Comparison of ENCODE assay signal across 14 cellular contexts in genomic region chr17:78762007-78762406, GRCh38. TPM values are rescaled to one million over a fixed set of nuclear protein-coding genes. Genes with fewer than 3 reads are reported as not detected.
DNase-seq lines count a peak whose midpoint lies in the region; ATAC-seq and TF ChIP-seq lines count a peak whose summit lies in the region.
"Had no signal": no experiment of that assay in that cellular context is flagged by ENCODE, and none has a peak within 500 bp of the region (broad histone marks: within the 10 kb centered on the region; RNA-seq: fewer than 3 reads in every experiment).

No MANE protein-coding gene starts in this region.

- DNase-seq in T-helper 1 cell, result no peak
- DNase-seq in Panc1 (ENCODE audit: low read depth, low spot score), result no peak
- no peak for DNase-seq in central memory CD8-positive, alpha-beta T cell (ENCODE audit: low spot score in 2 of 2)
- peak; percentile 8 for DNase-seq in natural killer cell treated with Interleukin-12 subunit alpha and Interleukin-12 subunit beta and Interleukin-15 and Interleukin-18, amount 100 ng/mL, for 72 hours (ENCODE audit: low spot score)
- DNase-seq in activated effector memory CD4-positive, alpha-beta T cell treated with Interleukin-2 at 50 U/mL for 16 hours, result no peak
- no peak for DNase-seq in NCI-H1417 (lab: John Stamatoyannopoulos, UW)
- no peak for DNase-seq in SJCRH30
- DNase-seq: Calu3, KG1, NCI-H1694, nephron progenitor cell, SIG-M5 had no signal

- H3K36me3 Mint-ChIP-seq in T-helper 1 cell treated with Interleukin-12 subunit alpha and Interleukin-12 subunit beta and Interleukin-4 antibody, amounts not matched to agents 30 μg/mL and 1 μg/mL, for 36 hours (ENCODE audit: low read depth), result peaks cover 8% of the 10 kb centered on the region
- H3K36me3 Mint-ChIP-seq in central memory CD8-positive, alpha-beta T cell (ENCODE audit: insufficient read depth), result peaks cover 20% of the 10 kb centered on the region
- no peaks in the 10 kb centered on the region for H3K36me3 Mint-ChIP-seq in natural killer cell treated with Interleukin-12 subunit alpha and Interleukin-12 subunit beta and Interleukin-15 and Interleukin-18, amount 100 ng/mL, for 72 hours

- H3K27me3 Mint-ChIP-seq in T-helper 1 cell treated with Interleukin-12 subunit alpha and Interleukin-12 subunit beta and Interleukin-4 antibody, amounts not matched to agents 30 μg/mL and 1 μg/mL, for 36 hours (ENCODE audit: low read depth), result no peaks in the 10 kb centered on the region
- H3K27me3 Mint-ChIP-seq in central memory CD8-positive, alpha-beta T cell, result no peaks in the 10 kb centered on the region
- H3K27me3 Mint-ChIP-seq in natural killer cell treated with Interleukin-12 subunit alpha and Interleukin-12 subunit beta and Interleukin-15 and Interleukin-18, amount 100 ng/mL, for 72 hours, result no peaks in the 10 kb centered on the region

- CTCF ChIA-PET in Panc1 (lab: Charles Lee), result no interaction called here

- H3K27ac Mint-ChIP-seq in T-helper 1 cell treated with Interleukin-12 subunit alpha and Interleukin-12 subunit beta and Interleukin-4 antibody, amounts not matched to agents 30 μg/mL and 1 μg/mL, for 36 hours, result peak overlapping the region; percentile 82
- peak overlapping the region; percentile 64 for H3K27ac Mint-ChIP-seq in central memory CD8-positive, alpha-beta T cell (ENCODE audit: low read depth)
- peak overlapping the region; percentile 63 to 73 for H3K27ac Mint-ChIP-seq in natural killer cell treated with Interleukin-12 subunit alpha and Interleukin-12 subunit beta and Interleukin-15 and Interleukin-18, amount 100 ng/mL, for 72 hours
- H3K27ac Mint-ChIP-seq: nephron progenitor cell had no signal

- intact Hi-C loops in Panc1 (cut with micrococcal nuclease; ENCODE audit: unreplicated experiment), result no loop called here

- H3K4me1 ChIP-seq in Panc1 (ENCODE audit: control insufficient read depth, insufficient read depth, low read length), result peaks cover 6% of the 10 kb centered on the region; the same call in 1 of the 2 replicates
- H3K4me1 ChIP-seq in SJCRH30, result peaks cover 25% of the 10 kb centered on the region

- peak overlapping the region; percentile 59 for H3K4me3 Mint-ChIP-seq in T-helper 1 cell treated with Interleukin-12 subunit alpha and Interleukin-12 subunit beta and Interleukin-4 antibody, amounts not matched to agents 30 μg/mL and 1 μg/mL, for 36 hours
- H3K4me3 Mint-ChIP-seq in central memory CD8-positive, alpha-beta T cell, result peak overlapping the region; percentile 28
- H3K4me3 Mint-ChIP-seq in natural killer cell treated with Interleukin-12 subunit alpha and Interleukin-12 subunit beta and Interleukin-15 and Interleukin-18, amount 100 ng/mL, for 72 hours, result peak overlapping the region; percentile 39
- H3K4me3 Mint-ChIP-seq: nephron progenitor cell had no signal

- in situ Hi-C loops in Panc1 (cut with HindIII; ENCODE audit: low pct_unique_long_range_greater_than_20kb, low sequenced_read_pairs), result no loop called here

- no peak for TF ChIP-seq CTCF in Panc1 (IDR thresholded peaks at IDR 0.05)

- H3K27ac ChIP-seq in Panc1 (ENCODE audit: low read length) (no peak overlapping the region), SJCRH30 (no peak overlapping the region)
- H3K27ac ChIP-seq: 22Rv1 had no signal

- H3K4me3 ChIP-seq in Panc1 (ENCODE audit: low read depth in 2 of 2, low read length in 2 of 2) (no peak overlapping the region), SJCRH30 (no peak overlapping the region)

- TSS peak; percentile 17 for BruUV-seq in Panc1 (replicated peaks; lab: Mats Ljungman, UMichigan)

- ATAC-seq in Panc1, result no peak
- no peak for ATAC-seq in central memory CD8-positive, alpha-beta T cell (replicated peaks; ENCODE audit: extremely low read depth, poor library complexity, severe bottlenecking)
- ATAC-seq in natural killer cell treated with Interleukin-12 subunit alpha and Interleukin-12 subunit beta and Interleukin-15 and Interleukin-18, amount 100 ng/mL, for 72 hours, result no peak

- POLR2A ChIA-PET in Panc1 (lab: Charles Lee), result no interaction called here

- H3K9me3 Mint-ChIP-seq in T-helper 1 cell treated with Interleukin-12 subunit alpha and Interleukin-12 subunit beta and Interleukin-4 antibody, amounts not matched to agents 30 μg/mL and 1 μg/mL, for 36 hours, result no peaks in the 10 kb centered on the region
- H3K9me3 Mint-ChIP-seq in central memory CD8-positive, alpha-beta T cell, result no peaks in the 10 kb centered on the region
- H3K9me3 Mint-ChIP-seq in natural killer cell treated with Interleukin-12 subunit alpha and Interleukin-12 subunit beta and Interleukin-15 and Interleukin-18, amount 100 ng/mL, for 72 hours, result no peaks in the 10 kb centered on the region

- H3K4me1 Mint-ChIP-seq in T-helper 1 cell treated with Interleukin-12 subunit alpha and Interleukin-12 subunit beta and Interleukin-4 antibody, amounts not matched to agents 30 μg/mL and 1 μg/mL, for 36 hours (ENCODE audit: low read depth), result peaks cover 57% of the 10 kb centered on the region
- peaks cover 62% of the 10 kb centered on the region for H3K4me1 Mint-ChIP-seq in central memory CD8-positive, alpha-beta T cell
- H3K4me1 Mint-ChIP-seq in natural killer cell treated with Interleukin-12 subunit alpha and Interleukin-12 subunit beta and Interleukin-15 and Interleukin-18, amount 100 ng/mL, for 72 hours (ENCODE audit: low read depth in 2 of 2), result peaks cover 43 to 47% of the 10 kb centered on the region in 2 donors

- H3K36me3 ChIP-seq in Panc1 (ENCODE audit: control insufficient read depth, insufficient read depth, low read length), result no peaks in the 10 kb centered on the region
- no peaks in the 10 kb centered on the region for H3K36me3 ChIP-seq in SJCRH30

- H3K9me3 ChIP-seq in Panc1 (ENCODE audit: control insufficient read depth, insufficient read depth, low read depth, low read length) (no peaks in the 10 kb centered on the region), SJCRH30 (replicated peaks) (no peaks in the 10 kb centered on the region)

- H3K27me3 ChIP-seq in Panc1 (ENCODE audit: control insufficient read depth, insufficient read depth, low read length), result no peaks in the 10 kb centered on the region
- no peaks in the 10 kb centered on the region for H3K27me3 ChIP-seq in SJCRH30

RNA-seq across cellular contexts. Expression of gene CYTH1, which starts 20.1 kb away (rescaled TPM):
- 46.7 TPM for total RNA-seq in Panc1 (2021; ENCODE audit: unreplicated experiment)
- polyA plus RNA-seq in Panc1 (2012; ENCODE audit: insufficient read length), result 35.3 TPM
- total RNA-seq in natural killer cell treated with Interleukin-12 subunit alpha and Interleukin-12 subunit beta and Interleukin-15 and Interleukin-18, amount 100 ng/mL, for 72 hours, result 100 to 1,000 TPM; 111 to 149 TPM
- total RNA-seq in SJCRH30 (2014; rRNA removed; shearing (Covaris generic)), result 29.1 and 34.0 TPM in 2 replicates
